In genomic region chr17:66625321-66625767, GRCh38 we compare ENCODE assay signal across 8 cellular contexts.
A peak's percentile ranks its signal among the peaks of the same experiment; 100 is the strongest.
DNase-seq lines count a peak whose midpoint lies in the region; ATAC-seq and TF ChIP-seq lines count a peak whose summit lies in the region.

No MANE protein-coding gene starts in this region.

- H3K4me1 ChIP-seq in BE2C (peaks cover 10% of the 10 kb centered on the region), tibial artery (peaks cover 0 to 26% (median 0%) of the 10 kb centered on the region in 4 donors)

- H3K36me3 ChIP-seq in BE2C = no peaks in the 10 kb centered on the region
- no peaks in the 10 kb centered on the region for H3K36me3 ChIP-seq in tibial artery

- no peak overlapping the region for H3K27ac ChIP-seq in tibial artery

- H3K27me3 ChIP-seq in BE2C (no peaks in the 10 kb centered on the region), tibial artery (no peaks in the 10 kb centered on the region)

- intact Hi-C loops in tibial artery (cut with DNase I; ENCODE audit: low total_unique reads) = no loop called here

- H3K9me3 ChIP-seq in BE2C = no peaks in the 10 kb centered on the region
- H3K9me3 ChIP-seq in tibial artery = no peaks in the 10 kb centered on the region

- TF ChIP-seq CTCF in BE2C (IDR thresholded peaks at IDR 0.05; ENCODE audit: low read depth, low read length) (peak; percentile 69), tibial artery (IDR thresholded peaks at IDR 0.05) (peak; percentile 37 to 41)

- no peak for ATAC-seq in HG03045 (IDR thresholded peaks at IDR 0.05; ENCODE audit: unreplicated experiment)
- ATAC-seq in GM21515 (IDR thresholded peaks at IDR 0.05; ENCODE audit: unreplicated experiment) = no peak

- DNase-seq in BE2C (no peak), HT-29 (ENCODE audit: low spot score) (peak; percentile 73), RPMI7951 (ENCODE audit: low read depth) (peak; percentile 47), glomerular visceral epithelial cell (ENCODE audit: extremely low spot score) (peak; percentile 42), tibial artery (no peak), GOT3 (lab: John Stamatoyannopoulos, UW) (no peak)

- no peak overlapping the region for H3K4me3 ChIP-seq in BE2C (ENCODE audit: low read depth, low read length)
- H3K4me3 ChIP-seq in tibial artery = no peak overlapping the region

Comparison
In these comparisons a context has a peak if more than half of its experiments do, and no peak if none do; other contexts are left out.
1. DNase-seq: peak in HT-29 (single experiment), RPMI7951 (single experiment) and glomerular visceral epithelial cell (single experiment); none in BE2C (single experiment), tibial artery (0 of 2) and GOT3 (single experiment).